8 cellular contexts compared by ENCODE assay signal in the genomic region with DNA sequence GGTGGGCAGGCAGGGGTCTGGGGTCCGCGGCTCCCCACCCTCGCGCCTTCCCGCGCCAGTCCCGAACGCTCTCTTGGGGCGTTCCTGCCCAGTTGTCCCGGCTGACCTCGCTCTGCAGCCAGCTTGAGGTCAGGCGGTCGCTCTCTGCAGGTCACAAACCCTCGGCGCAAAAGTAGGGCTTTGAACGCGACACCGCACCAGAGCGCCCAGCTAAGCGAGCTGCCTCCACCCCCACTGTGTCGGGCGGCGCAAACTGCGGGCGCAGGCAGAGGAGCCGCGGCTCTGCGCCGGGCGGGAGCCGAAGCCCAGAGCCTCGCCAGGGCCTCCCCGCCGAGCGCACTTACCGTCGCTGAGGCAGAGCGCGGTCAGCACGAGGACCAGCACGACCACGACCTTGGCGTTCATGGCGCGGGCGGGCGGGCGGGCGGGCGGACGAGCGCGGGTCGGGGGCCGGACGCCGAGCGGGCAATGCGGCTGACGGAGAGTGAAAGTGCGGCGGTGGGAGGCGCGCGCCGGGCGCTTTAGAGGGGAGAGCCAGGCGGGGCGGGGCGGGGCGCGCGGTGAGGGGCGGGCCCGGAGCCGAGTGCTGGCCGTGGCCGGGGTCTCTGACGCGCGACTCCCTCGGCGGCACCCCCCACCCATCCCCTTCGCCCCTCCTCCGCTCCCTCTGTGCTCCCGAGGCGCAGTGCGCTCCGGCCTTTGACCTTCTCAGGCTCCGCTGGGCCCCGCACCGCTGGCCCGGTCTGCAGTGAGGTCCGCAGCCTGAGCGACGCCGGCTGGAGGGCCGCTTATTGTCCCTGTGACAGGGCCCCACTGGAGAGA. TPM values are rescaled to one million over a fixed set of nuclear protein-coding genes. Genes with fewer than 3 reads are reported as not detected.
DNase-seq lines count a peak whose midpoint lies in the region; ATAC-seq and TF ChIP-seq lines count a peak whose summit lies in the region.

A gene (minus strand): TSS at position 497 of the 822 bp plus-strand sequence. CDS start 92 bp downstream, at position 405.

- H3K9me3 ChIP-seq in cardiac muscle cell (ENCODE audit: low read depth) (no peaks in the 10 kb centered on the region), psoas muscle (no peaks in the 10 kb centered on the region)

- intact Hi-C loops in psoas muscle (cut with DNase I), result loop anchor here (1.0 to 5.0 kb wide), 6 partner anchors 50 to 713 kb away; no protein-coding TSS in a partner anchor

- TF ChIP-seq CTCF in cardiac muscle cell (IDR thresholded peaks at IDR 0.05; ENCODE audit: low read depth, low read length) (no peak), psoas muscle (IDR thresholded peaks at IDR 0.05) (no peak)

- peak; percentile 51 for DNase-seq in EL
- no peak for DNase-seq in T-helper 2 cell treated with Interferon-gamma antibody and Interleukin-4, amounts not matched to agents 5 μg/mL and 100 μg/mL, for 36 hours (ENCODE audit: low spot score)
- peak; percentile 64 to 65 for DNase-seq in cardiac muscle cell (ENCODE audit: low read depth in 1 of 2, low spot score in 1 of 2)
- peak; percentile 66 to 70 for DNase-seq in psoas muscle
- DNase-seq in superior temporal gyrus (ENCODE audit: extremely low spot score), result no peak
- DNase-seq in NCI-H1436 (lab: John Stamatoyannopoulos, UW), result no peak

- WGBS in psoas muscle, 3 donors, result 6 to 9% (median 9%) methylated on average over 42 to 97 of the region's 98 CpGs

- no peak within 1 kb of the TSS for H3K27ac Mint-ChIP-seq in T-helper 2 cell treated with Interferon-gamma antibody and Interleukin-4, amounts not matched to agents 5 μg/mL and 100 μg/mL, for 36 hours

- H3K27me3 ChIP-seq in cardiac muscle cell (peaks cover 28% of the 10 kb centered on the region), psoas muscle (ENCODE audit: insufficient read depth in 3 of 3, low read length in 2 of 3) (no peaks in the 10 kb centered on the region)

- no peaks in the 10 kb centered on the region for H3K9me3 Mint-ChIP-seq in T-helper 2 cell treated with Interferon-gamma antibody and Interleukin-4, amounts not matched to agents 5 μg/mL and 100 μg/mL, for 36 hours

- H3K4me3 Mint-ChIP-seq in T-helper 2 cell treated with Interferon-gamma antibody and Interleukin-4, amounts not matched to agents 5 μg/mL and 100 μg/mL, for 36 hours, result peak within 1 kb of the TSS; percentile 40

- no peaks in the 10 kb centered on the region for H3K4me1 Mint-ChIP-seq in T-helper 2 cell treated with Interferon-gamma antibody and Interleukin-4, amounts not matched to agents 5 μg/mL and 100 μg/mL, for 36 hours (ENCODE audit: low read depth)

- H3K27ac ChIP-seq in cardiac muscle cell (no peak within 1 kb of the TSS), psoas muscle (peak within 1 kb of the TSS; percentile 86)

- H3K4me3 ChIP-seq in cardiac muscle cell (peak within 1 kb of the TSS; percentile 40), psoas muscle (peak within 1 kb of the TSS; percentile 74)

- H3K27me3 Mint-ChIP-seq in T-helper 2 cell treated with Interferon-gamma antibody and Interleukin-4, amounts not matched to agents 5 μg/mL and 100 μg/mL, for 36 hours (ENCODE audit: low read depth), result peaks cover 41% of the 10 kb centered on the region

- ATAC-seq in psoas muscle (peak; percentile 41 to 60 (median 44)), GM21717 (IDR thresholded peaks at IDR 0.05; ENCODE audit: unreplicated experiment) (no peak), HG03378 (IDR thresholded peaks at IDR 0.05; ENCODE audit: unreplicated experiment) (no peak)

- H3K4me1 ChIP-seq in cardiac muscle cell (ENCODE audit: low read depth) (peaks cover 26% of the 10 kb centered on the region), psoas muscle (peaks cover 43% of the 10 kb centered on the region)

- H3K36me3 Mint-ChIP-seq in T-helper 2 cell treated with Interferon-gamma antibody and Interleukin-4, amounts not matched to agents 5 μg/mL and 100 μg/mL, for 36 hours (ENCODE audit: low read depth), result no peaks in the 10 kb centered on the region

- H3K36me3 ChIP-seq in cardiac muscle cell (no peaks in the 10 kb centered on the region), psoas muscle (ENCODE audit: insufficient read depth in 1 of 2, low read depth in 1 of 2) (peaks cover 0 to 3% of the 10 kb centered on the region in 2 donors)

RNA-seq across cellular contexts. Expression of the gene that starts here (rescaled TPM):
- total RNA-seq in cardiac muscle cell (26.3 and 68.9 TPM in 2 replicates), psoas muscle (10 to 100 TPM; 24.4 to 84.4 (median 64.9) TPM)
- polyA plus RNA-seq in cardiac muscle cell (10.1 and 30.6 TPM in 2 replicates), psoas muscle (10 to 100 TPM; 16.1 to 40.4 (median 23.6) TPM)

Comparison
In these comparisons a context has a peak if more than half of its experiments do, and no peak if none do; other contexts are left out.
1. DNase-seq: peak in EL (single experiment), cardiac muscle cell (2 of 2) and psoas muscle (2 of 2); none in T-helper 2 cell treated with Interferon-gamma antibody and Interleukin-4, amounts not matched to agents 5 μg/mL and 100 μg/mL, for 36 hours (single experiment), superior temporal gyrus (single experiment) and NCI-H1436 (single experiment).
2. ATAC-seq: peak in psoas muscle (4 of 4); none in GM21717 (single experiment) and HG03378 (single experiment).